ENCODE assay signal across 1 cellular context in the genomic region with DNA sequence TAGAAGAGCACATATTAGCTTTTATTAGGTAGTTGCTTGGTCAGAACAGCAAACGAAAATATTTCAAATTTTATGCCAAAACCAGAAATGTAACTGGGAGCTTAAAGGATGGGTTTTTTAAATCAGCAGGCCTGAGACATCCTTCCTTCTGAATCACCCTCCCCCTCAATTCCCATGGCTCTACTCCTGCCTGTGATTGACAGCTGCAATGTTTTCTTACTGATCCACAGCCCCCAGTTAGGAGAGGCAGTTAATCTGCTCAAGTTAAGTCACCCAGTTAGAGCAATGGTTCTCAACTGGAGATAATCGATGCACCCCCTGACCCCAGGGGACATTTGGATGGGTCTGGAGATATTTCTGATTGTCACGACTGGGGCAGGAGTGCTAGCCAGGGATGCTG.
TF ChIP-seq lines count a peak whose summit lies in the region.

No MANE protein-coding gene starts in this region.

TF ChIP-seq in GM12878, 131 proteins besides CTCF, POLR2A, EP300 and RAD21:
- TF ChIP-seq, protein P1, sequence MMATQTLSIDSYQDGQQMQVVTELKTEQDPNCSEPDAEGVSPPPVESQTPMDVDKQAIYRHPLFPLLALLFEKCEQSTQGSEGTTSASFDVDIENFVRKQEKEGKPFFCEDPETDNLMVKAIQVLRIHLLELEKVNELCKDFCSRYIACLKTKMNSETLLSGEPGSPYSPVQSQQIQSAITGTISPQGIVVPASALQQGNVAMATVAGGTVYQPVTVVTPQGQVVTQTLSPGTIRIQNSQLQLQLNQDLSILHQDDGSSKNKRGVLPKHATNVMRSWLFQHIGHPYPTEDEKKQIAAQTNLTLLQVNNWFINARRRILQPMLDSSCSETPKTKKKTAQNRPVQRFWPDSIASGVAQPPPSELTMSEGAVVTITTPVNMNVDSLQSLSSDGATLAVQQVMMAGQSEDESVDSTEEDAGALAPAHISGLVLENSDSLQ (IDR thresholded peaks at IDR 0.05): peak; percentile 9; the same call in 1 of the 2 replicates
- TF ChIP-seq, protein P2, sequence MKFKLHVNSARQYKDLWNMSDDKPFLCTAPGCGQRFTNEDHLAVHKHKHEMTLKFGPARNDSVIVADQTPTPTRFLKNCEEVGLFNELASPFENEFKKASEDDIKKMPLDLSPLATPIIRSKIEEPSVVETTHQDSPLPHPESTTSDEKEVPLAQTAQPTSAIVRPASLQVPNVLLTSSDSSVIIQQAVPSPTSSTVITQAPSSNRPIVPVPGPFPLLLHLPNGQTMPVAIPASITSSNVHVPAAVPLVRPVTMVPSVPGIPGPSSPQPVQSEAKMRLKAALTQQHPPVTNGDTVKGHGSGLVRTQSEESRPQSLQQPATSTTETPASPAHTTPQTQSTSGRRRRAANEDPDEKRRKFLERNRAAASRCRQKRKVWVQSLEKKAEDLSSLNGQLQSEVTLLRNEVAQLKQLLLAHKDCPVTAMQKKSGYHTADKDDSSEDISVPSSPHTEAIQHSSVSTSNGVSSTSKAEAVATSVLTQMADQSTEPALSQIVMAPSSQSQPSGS (IDR thresholded peaks at IDR 0.05; ENCODE audit: low read length): no peak
